In the genomic region with DNA sequence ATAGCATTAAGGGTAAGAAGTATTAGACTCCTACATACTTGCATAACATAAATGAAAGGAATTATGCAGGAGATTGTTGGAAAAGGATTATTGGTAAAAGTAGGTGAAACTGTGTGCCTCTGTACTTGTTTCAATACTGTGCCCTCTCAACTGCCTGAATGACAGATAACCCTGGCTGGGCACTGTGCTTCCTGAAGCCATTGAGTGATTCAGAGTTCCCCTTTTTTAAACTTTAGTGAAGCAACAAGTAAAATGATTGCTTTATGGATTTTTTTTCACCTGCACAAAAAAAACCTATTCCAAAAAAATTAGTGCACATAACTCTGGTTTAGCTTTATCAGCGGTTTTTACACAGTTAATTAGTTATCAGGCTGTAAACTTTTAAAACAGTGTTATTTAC, we compare ENCODE assay signal across 21 cellular contexts.
A peak's percentile ranks its signal among the peaks of the same experiment; 100 is the strongest.
DNase-seq lines count a peak whose midpoint lies in the region; ATAC-seq, FAIRE-seq and TF ChIP-seq lines count a peak whose summit lies in the region.
"Had no signal": no experiment of that assay in that cellular context is flagged by ENCODE, and none has a peak within 500 bp of the region (broad histone marks: within the 10 kb centered on the region; RNA-seq: fewer than 3 reads in every experiment).

No MANE protein-coding gene starts in this region.

- no peaks in the 10 kb centered on the region for H4K20me1 ChIP-seq in GM12878 (ENCODE audit: control insufficient read depth, insufficient read depth)

- DNase-seq in GM12878 (ENCODE audit: low read depth, low spot score) (no peak), GM12891 (ENCODE audit: insufficient read length, low spot score) (no peak), NCI-H1417 (lab: John Stamatoyannopoulos, UW) (no peak), aorta (no peak), prostate gland (ENCODE audit: low spot score) (no peak)
- DNase-seq: activated CD4-positive, alpha-beta memory T cell treated with anti-CD3 and anti-CD28 coated beads for 36 hours; activated naive CD4-positive, alpha-beta T cell treated with Interleukin-2 at 50 U/mL for 16 hours; anterior cingulate cortex; effector memory CD4-positive, alpha-beta T cell; EL; H7; left ventricle myocardium superior; NCI-H2171; NCI-H774; SK-N-SH; spleen had no signal

- FAIRE-seq in GM12878 (lab: Jason Lieb, UNC) (no peak), GM12891 (lab: Jason Lieb, UNC) (no peak)
- FAIRE-seq: RCC 7860 had no signal

- peak; percentile 54 for ATAC-seq in GM18909 (IDR thresholded peaks at IDR 0.05; ENCODE audit: poor library complexity, unreplicated experiment)
- peak; percentile 56 for ATAC-seq in HG02623 (IDR thresholded peaks at IDR 0.05; ENCODE audit: unreplicated experiment)
- peak; percentile 68 for ATAC-seq in HG03432 (IDR thresholded peaks at IDR 0.05; ENCODE audit: unreplicated experiment)
- 0 out of 3 replicates have a peak, but pooled peaks have one; percentile 24 for ATAC-seq in GM12878
- ATAC-seq in aorta (ENCODE audit: low FRiP score): no peak
- ATAC-seq: left ventricle myocardium superior had no signal

- H3K4me3 ChIP-seq in GM12878 (no peak overlapping the region), aorta (ENCODE audit: low read length in 2 of 2) (no peak overlapping the region), prostate gland (no peak overlapping the region)
- H3K4me3 ChIP-seq: spleen, thoracic aorta had no signal

- no peak for TF ChIP-seq EP300 in GM12878 (IDR thresholded peaks at IDR 0.05; ENCODE audit: borderline replicate concordance in 1 of 2, control insufficient read depth in 1 of 2, low read depth in 2 of 2, low read length in 2 of 2)

- H3K9ac ChIP-seq in GM12878 (ENCODE audit: control insufficient read depth, insufficient read depth, low read length): no peak overlapping the region
- H3K9ac ChIP-seq: SK-N-SH had no signal

- no peak overlapping the region for H3K4me2 ChIP-seq in GM12878 (ENCODE audit: control insufficient read depth, insufficient read depth)
- H3K4me2 ChIP-seq: SK-N-SH had no signal

- H2AFZ ChIP-seq in GM12878 (ENCODE audit: control insufficient read depth, low read depth, low read length): no peak overlapping the region

- no peaks in the 10 kb centered on the region for H3K27me3 ChIP-seq in GM12878 (replicated peaks in 1 of 2; ENCODE audit: control insufficient read depth in 2 of 2, insufficient read depth in 2 of 2, low read length in 1 of 2)
- H3K27me3 ChIP-seq in aorta (ENCODE audit: control insufficient read depth in 1 of 2, insufficient read depth in 2 of 2, low read length in 1 of 2): no peaks in the 10 kb centered on the region
- no peaks in the 10 kb centered on the region for H3K27me3 ChIP-seq in prostate gland (replicated peaks; ENCODE audit: insufficient read depth)
- H3K27me3 ChIP-seq: spleen had no signal

- SMC1A ChIA-PET in GM12878 (lab: Charles Lee; ENCODE audit: uncharacterized antibody, unreplicated experiment): no interaction called here

- H3K27ac ChIP-seq in GM12878 (ENCODE audit: control insufficient read depth, insufficient read depth): no peak overlapping the region
- no peak overlapping the region for H3K27ac ChIP-seq in aorta (ENCODE audit: low read depth in 1 of 2, low read length in 2 of 2)
- no peak overlapping the region for H3K27ac ChIP-seq in prostate gland
- H3K27ac ChIP-seq: spleen, thoracic aorta had no signal

- TF ChIP-seq POLR2A in GM12878 (IDR thresholded peaks at IDR 0.05; ENCODE audit: low read depth, low read length) (no peak), GM12891 (IDR thresholded peaks at IDR 0.05; ENCODE audit: low read depth, low read length) (no peak), prostate gland (IDR thresholded peaks at IDR 0.05) (no peak)

- TF ChIP-seq CTCF in GM12878 (IDR thresholded peaks at IDR 0.05 in 2 of 3, conservative IDR thresholded peaks at IDR 0.05 in 1 of 3; ENCODE audit: control insufficient read depth in 2 of 3, extremely low read depth in 1 of 3, insufficient read depth in 1 of 3, low read depth in 3 of 3, low read length in 3 of 3): no peak
- no peak for TF ChIP-seq CTCF in prostate gland (IDR thresholded peaks at IDR 0.05)

- in situ Hi-C loops in GM12878 (cut with MboI): no loop called here

- H3K9me3 ChIP-seq in GM12878 (replicated peaks; ENCODE audit: control insufficient read depth, insufficient read depth, low read length): no peaks in the 10 kb centered on the region
- H3K9me3 ChIP-seq in aorta (ENCODE audit: control insufficient read depth, low read length): no peaks in the 10 kb centered on the region
- H3K9me3 ChIP-seq in prostate gland: no peaks in the 10 kb centered on the region
- H3K9me3 ChIP-seq: SK-N-SH, spleen, thoracic aorta had no signal

- no peaks in the 10 kb centered on the region for H3K79me2 ChIP-seq in GM12878 (ENCODE audit: control insufficient read depth, insufficient read depth, low read length)

- H3K36me3 ChIP-seq in GM12878 (ENCODE audit: control insufficient read depth in 2 of 2, insufficient read depth in 2 of 2, low read length in 1 of 2): no peaks in the 10 kb centered on the region
- no peaks in the 10 kb centered on the region for H3K36me3 ChIP-seq in aorta (ENCODE audit: control insufficient read depth in 1 of 2, insufficient read depth in 2 of 2, low read length in 1 of 2)
- no peaks in the 10 kb centered on the region for H3K36me3 ChIP-seq in prostate gland
- H3K36me3 ChIP-seq: spleen, thoracic aorta had no signal

- intact Hi-C loops in GM12878 (cut with micrococcal nuclease; ENCODE audit: unreplicated experiment): no loop called here
- intact Hi-C loops in aorta (cut with DNase I): no loop called here
- intact Hi-C loops in prostate gland (cut with DNase I): no loop called here

- BruUV-seq in GM12878 (replicated peaks; lab: Mats Ljungman, UMichigan): no TSS peak

- TF ChIP-seq RAD21 in GM12878 (IDR thresholded peaks at IDR 0.05; ENCODE audit: insufficient read depth, low read depth, low read length): no peak

- H3K4me1 ChIP-seq in GM12878 (ENCODE audit: control insufficient read depth, insufficient read depth, low read length) (no peaks in the 10 kb centered on the region), aorta (ENCODE audit: control insufficient read depth in 1 of 2, insufficient read depth in 2 of 2, low read length in 2 of 2) (no peaks in the 10 kb centered on the region), prostate gland (replicated peaks) (no peaks in the 10 kb centered on the region)
- H3K4me1 ChIP-seq: spleen had no signal

- POLR2A ChIA-PET in GM12878 (lab: Charles Lee): no interaction called here

- CTCF ChIA-PET in GM12878 (lab: Yijun Ruan, JAX): no interaction called here

- RAD21 ChIA-PET in GM12878 (lab: Charles Lee; ENCODE audit: unreplicated experiment): no interaction called here

- 0% methylated on average over 1 of the region's 1 CpG for WGBS in GM12878 (ENCODE audit: insufficient coverage, insufficient replicate concordance, low lambda C conversion rate, missing lambda C conversion rate)
- 66 to 68% methylated on average over 1 of the region's 1 CpG for WGBS in aorta, 2 donors
- WGBS in prostate gland: 29% methylated on average over 1 of the region's 1 CpG

TF ChIP-seq in GM12878, 131 proteins besides CTCF, POLR2A, EP300 and RAD21 (continues in another document):
- no peak for TF ChIP-seq SUZ12 (IDR thresholded peaks at IDR 0.05; ENCODE audit: unreplicated experiment)

TF ChIP-seq in GM12891, 5 proteins besides CTCF, POLR2A, EP300 and RAD21:
- TF ChIP-seq TAF1 (IDR thresholded peaks at IDR 0.05; ENCODE audit: low read depth, low read length) (no peak), POU2F2 (IDR thresholded peaks at IDR 0.05; ENCODE audit: low read depth, low read length) (no peak), POLR2AphosphoS5 (IDR thresholded peaks at IDR 0.05; ENCODE audit: low read depth, low read length) (no peak), PAX5 (IDR thresholded peaks at IDR 0.05; ENCODE audit: insufficient read depth, low read length, severe bottlenecking) (no peak), SPI1 (IDR thresholded peaks at IDR 0.05; ENCODE audit: low read depth, low read length) (no peak)
